8 cellular contexts compared by ENCODE assay signal in genomic region chr7:55255501-55256445, GRCh38.
A peak's percentile ranks its signal among the peaks of the same experiment; 100 is the strongest.
DNase-seq lines count a peak whose midpoint lies in the region; ATAC-seq and TF ChIP-seq lines count a peak whose summit lies in the region.

No MANE protein-coding gene starts in this region.

- POLR2A ChIA-PET in activated CD4-positive, alpha-beta T cell treated with anti-CD3 and anti-CD28 coated beads, Interleukin-2, amount 10 ng/mL, durations not matched to agents 7 days and 5 days (lab: Charles Lee): no interaction called here

- peaks cover 42% of the 10 kb centered on the region for H3K27me3 Mint-ChIP-seq in activated CD4-positive, alpha-beta T cell treated with anti-CD3 and anti-CD28 coated beads, Interleukin-2, amount 10 ng/mL, durations not matched to agents 7 days and 5 days

- ATAC-seq in GM18517 (IDR thresholded peaks at IDR 0.05; ENCODE audit: unreplicated experiment) (peak; percentile 76), HG03060 (IDR thresholded peaks at IDR 0.05; ENCODE audit: low read depth, unreplicated experiment) (peak; percentile 56)

- H3K9me3 Mint-ChIP-seq in activated CD4-positive, alpha-beta T cell treated with anti-CD3 and anti-CD28 coated beads, Interleukin-2, amount 10 ng/mL, durations not matched to agents 7 days and 5 days: no peaks in the 10 kb centered on the region

- peak overlapping the region; percentile 78 for H3K4me3 Mint-ChIP-seq in activated CD4-positive, alpha-beta T cell treated with anti-CD3 and anti-CD28 coated beads, Interleukin-2, amount 10 ng/mL, durations not matched to agents 7 days and 5 days

- DNase-seq in ACHN (peak; percentile 92), NCI-H2227 treated with DMSO at 0.1 percent for 48 hours (lab: John Stamatoyannopoulos, UW) (peak; percentile 43), dermis blood vessel endothelial cell (peak; percentile 86), lower leg skin (ENCODE audit: low spot score in 2 of 2) (peak; percentile 82 to 97)
- peak; percentile 62 for DNase-seq in activated CD4-positive, alpha-beta T cell treated with anti-CD3 and anti-CD28 coated beads, Interleukin-2, amount 10 ng/mL, durations not matched to agents 7 days and 5 days
- DNase-seq in stimulated activated CD4-positive, alpha-beta T cell treated with anti-CD3 and anti-CD28 coated beads, Interleukin-4, amount 100 ng/mL, for 4 hours: peak; percentile 63 to 69

- H3K4me1 Mint-ChIP-seq in activated CD4-positive, alpha-beta T cell treated with anti-CD3 and anti-CD28 coated beads, Interleukin-2, amount 10 ng/mL, durations not matched to agents 7 days and 5 days: peaks cover 8% of the 10 kb centered on the region

- CTCF ChIA-PET in activated CD4-positive, alpha-beta T cell treated with anti-CD3 and anti-CD28 coated beads, Interleukin-2, amount 10 ng/mL, durations not matched to agents 7 days and 5 days (lab: Charles Lee): interaction anchor here (0.7 to 5.0 kb wide), 17 partner anchors 9 to 546 kb away, joined by 3 to 30 read pairs (median 4); partner anchors contain the start of gene SEC61G

- H3K36me3 Mint-ChIP-seq in activated CD4-positive, alpha-beta T cell treated with anti-CD3 and anti-CD28 coated beads, Interleukin-2, amount 10 ng/mL, durations not matched to agents 7 days and 5 days (ENCODE audit: low read depth): no peaks in the 10 kb centered on the region

- TF ChIP-seq CTCF in lower leg skin (IDR thresholded peaks at IDR 0.05): peak in 1 of 3 donors; percentile 81

- H3K4me3 ChIP-seq in lower leg skin (ENCODE audit: low read depth, poor library complexity, severe bottlenecking): peak overlapping the region; percentile 29

- intact Hi-C loops in lower leg skin (cut with DNase I; ENCODE audit: low total_unique reads): loop anchor here (5.0 kb wide), 1 partner anchor 468 kb away; no protein-coding TSS in a partner anchor

- no peak for TF ChIP-seq POLR2A in lower leg skin (IDR thresholded peaks at IDR 0.05)

- WGBS in lower leg skin, 2 donors: 22 to 23% methylated on average over 32 to 43 of the region's 43 CpGs

- in situ Hi-C loops in ACHN (cut with HindIII; ENCODE audit: low pct_ligation_motif_present, low pct_unique_long_range_greater_than_20kb, low sequenced_read_pairs): loop anchor here (10.0 kb wide), 1 partner anchor 51 kb away; no protein-coding TSS in a partner anchor

- H3K27ac Mint-ChIP-seq in activated CD4-positive, alpha-beta T cell treated with anti-CD3 and anti-CD28 coated beads, Interleukin-2, amount 10 ng/mL, durations not matched to agents 7 days and 5 days: peak overlapping the region; percentile 78

Comparison
In these comparisons a context has a peak if more than half of its experiments do, and no peak if none do; other contexts are left out.
1. Peak in every context shown above with its lines: DNase-seq, ATAC-seq and H3K4me3 ChIP-seq.